ENCODE assay signal across 7 cellular contexts in the genomic region with DNA sequence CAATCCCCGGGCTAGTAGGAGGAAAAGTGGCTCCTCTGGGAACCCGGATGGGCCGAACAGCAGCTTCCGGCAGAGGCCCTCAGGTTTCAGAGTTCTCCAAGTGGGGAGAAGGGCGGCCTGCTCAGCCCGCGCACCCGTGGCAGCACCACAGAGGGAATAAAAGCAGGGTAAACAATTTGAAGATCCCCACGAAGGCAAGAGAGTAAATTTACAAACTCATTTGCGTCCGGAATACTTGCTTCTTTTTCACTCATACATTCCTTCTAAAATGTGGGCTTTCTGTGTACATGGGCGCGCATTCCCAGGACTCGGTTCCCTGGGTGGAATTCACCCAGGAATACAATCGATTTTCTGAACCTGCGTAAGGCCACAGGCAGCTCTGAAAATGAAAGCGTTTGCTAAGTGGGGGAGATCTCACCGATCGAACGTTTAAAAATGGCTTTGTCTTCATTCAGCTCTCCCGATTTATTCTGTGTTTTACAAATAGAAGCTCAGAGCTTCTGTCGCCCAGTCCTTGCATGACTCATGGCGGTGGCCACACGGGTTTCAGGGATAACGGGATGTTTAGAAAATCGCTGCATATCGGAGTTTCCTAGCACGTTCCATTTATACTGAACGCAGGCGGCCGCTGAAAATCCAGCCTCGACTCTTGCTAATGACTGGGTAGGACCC.
DNase-seq lines count a peak whose midpoint lies in the region; ATAC-seq, FAIRE-seq and TF ChIP-seq lines count a peak whose summit lies in the region.

No MANE protein-coding gene starts in this region.

- peaks cover 52% of the 10 kb centered on the region for H3K4me1 ChIP-seq in GM23338 (ENCODE audit: insufficient read depth)
- peaks cover 21% of the 10 kb centered on the region for H3K4me1 ChIP-seq in keratinocyte (ENCODE audit: control insufficient read depth, extremely low read depth, insufficient read depth, low read length)
- peaks cover 26 to 65% (median 55%) of the 10 kb centered on the region in 6 donors for H3K4me1 ChIP-seq in spleen

- intact Hi-C loops in spleen (cut with DNase I; ENCODE audit: low total_unique reads), result no loop called here

- H3K9me3 ChIP-seq in keratinocyte (ENCODE audit: control insufficient read depth, low read depth, low read length) (no peaks in the 10 kb centered on the region), spleen (no peaks in the 10 kb centered on the region)

- H3K27me3 Mint-ChIP-seq in GM23338 (ENCODE audit: insufficient read depth, low read depth, poor library complexity), result peaks cover 100% of the 10 kb centered on the region
- peaks cover 100% of the 10 kb centered on the region for H3K27me3 Mint-ChIP-seq in activated naive CD8-positive, alpha-beta T cell treated with anti-CD3 and anti-CD28 coated beads for 36 hours

- H3K4me1 Mint-ChIP-seq in GM23338, result peaks cover 55% of the 10 kb centered on the region
- peaks cover 36% of the 10 kb centered on the region for H3K4me1 Mint-ChIP-seq in activated naive CD8-positive, alpha-beta T cell treated with anti-CD3 and anti-CD28 coated beads for 36 hours

- H3K9me1 ChIP-seq in keratinocyte (ENCODE audit: control insufficient read depth, extremely low read depth, insufficient read depth, low read length), result no peaks in the 10 kb centered on the region

- H2AFZ ChIP-seq in GM23338 (no peak overlapping the region), keratinocyte (ENCODE audit: control insufficient read depth, low read length) (no peak overlapping the region)

- H3K27me3 ChIP-seq in GM23338 (ENCODE audit: insufficient read depth) (peaks cover 100% of the 10 kb centered on the region), keratinocyte (ENCODE audit: control insufficient read depth, extremely low read depth, insufficient read depth, low read length) (peaks cover 97% of the 10 kb centered on the region), spleen (replicated peaks in 1 of 7) (peaks cover 36 to 100% (median 100%) of the 10 kb centered on the region in 7 donors)

- H4K20me1 ChIP-seq in GM23338 (replicated peaks; ENCODE audit: insufficient read depth), result peaks cover 33% of the 10 kb centered on the region
- H4K20me1 ChIP-seq in keratinocyte (ENCODE audit: control insufficient read depth, extremely low read depth, insufficient read depth, low read length), result peaks cover 5% of the 10 kb centered on the region

- H3F3A ChIP-seq in GM23338 (replicated peaks; ENCODE audit: low read depth), result peaks cover 27% of the 10 kb centered on the region

- TF ChIP-seq CTCF in GM23338 (conservative IDR thresholded peaks at IDR 0.05; ENCODE audit: low read depth in 2 of 2) (no peak), keratinocyte (optimal IDR thresholded peaks at IDR 0.05 in 1 of 3, IDR thresholded peaks at IDR 0.05 in 1 of 3, conservative IDR thresholded peaks at IDR 0.05 in 1 of 3; ENCODE audit: extremely low read depth in 1 of 3, insufficient read depth in 2 of 3, low read length in 3 of 3) (no peak), spleen (IDR thresholded peaks at IDR 0.05 in 8 of 11, conservative IDR thresholded peaks at IDR 0.05 in 3 of 11) (no peak), GM10266 (IDR thresholded peaks at IDR 0.05; ENCODE audit: control insufficient read depth, insufficient read depth, low read depth, missing control alignments) (no peak)

- TF ChIP-seq POLR2A in spleen (IDR thresholded peaks at IDR 0.05), result no peak

- H3K27ac ChIP-seq in GM23338 (ENCODE audit: low read depth) (no peak overlapping the region), keratinocyte (ENCODE audit: control insufficient read depth, insufficient read depth, low read length) (no peak overlapping the region), spleen (no peak overlapping the region)

- no peak for DNase-seq in GM23338 (ENCODE audit: low spot score)
- DNase-seq in activated naive CD8-positive, alpha-beta T cell treated with anti-CD3 and anti-CD28 coated beads for 36 hours, result no peak
- no peak for DNase-seq in keratinocyte (ENCODE audit: low read depth, low spot score)
- DNase-seq in spleen, result no peak
- DNase-seq in GM10266 (ENCODE audit: extremely low spot score), result no peak
- DNase-seq in dedifferentiated amniotic fluid mesenchymal stem cell (ENCODE audit: extremely low spot score), result no peak

- H3K4me2 ChIP-seq in GM23338, result peak overlapping the region; percentile 74
- H3K4me2 ChIP-seq in keratinocyte (ENCODE audit: control insufficient read depth, extremely low read depth, insufficient read depth, low read depth, low read length), result peak overlapping the region; percentile 74

- no peak for ATAC-seq in GM23338
- ATAC-seq in GM18511 (IDR thresholded peaks at IDR 0.05; ENCODE audit: unreplicated experiment), result no peak

- peaks cover 4% of the 10 kb centered on the region; the same call in 1 of the 3 replicates for H3K9me3 Mint-ChIP-seq in GM23338
- H3K9me3 Mint-ChIP-seq in activated naive CD8-positive, alpha-beta T cell treated with anti-CD3 and anti-CD28 coated beads for 36 hours, result no peaks in the 10 kb centered on the region

- H3K79me2 ChIP-seq in GM23338 (replicated peaks; ENCODE audit: insufficient read depth) (no peaks in the 10 kb centered on the region), keratinocyte (ENCODE audit: control insufficient read depth, insufficient read depth, low read length) (no peaks in the 10 kb centered on the region)

- H3K4me3 Mint-ChIP-seq in GM23338, result peak overlapping the region; percentile 56
- H3K4me3 Mint-ChIP-seq in activated naive CD8-positive, alpha-beta T cell treated with anti-CD3 and anti-CD28 coated beads for 36 hours, result peak overlapping the region; percentile 84

- dilution Hi-C loops in keratinocyte (cut with MboI; ENCODE audit: extremely low pct_ligation_motif_present, low sequenced_read_pairs), result no loop called here

- 3 to 7% (median 4%) methylated on average over 29 to 32 of the region's 32 CpGs for WGBS in spleen, 5 donors

- peak overlapping the region; percentile 45 for H3K4me3 ChIP-seq in GM23338
- H3K4me3 ChIP-seq in keratinocyte (ENCODE audit: control insufficient read depth in 2 of 3, extremely low read depth in 1 of 3, insufficient read depth in 2 of 3, low read depth in 1 of 3, low read length in 3 of 3), result peak overlapping the region in 2 of 3 experiments; percentile 35 to 38
- H3K4me3 ChIP-seq in spleen, result peak overlapping the region; percentile 16 to 66 (median 32)

- FAIRE-seq in keratinocyte (lab: Jason Lieb, UNC), result peak; percentile 5

- no peak overlapping the region for H3K9ac ChIP-seq in keratinocyte (ENCODE audit: control insufficient read depth, extremely low read depth, insufficient read depth, low read length)

- H3K36me3 Mint-ChIP-seq in GM23338 (ENCODE audit: low read depth), result no peaks in the 10 kb centered on the region; the same call in 2 of the 3 replicates
- no peaks in the 10 kb centered on the region for H3K36me3 Mint-ChIP-seq in activated naive CD8-positive, alpha-beta T cell treated with anti-CD3 and anti-CD28 coated beads for 36 hours

- H3K36me3 ChIP-seq in GM23338 (ENCODE audit: insufficient read depth) (no peaks in the 10 kb centered on the region; the same call in 1 of the 2 replicates), keratinocyte (ENCODE audit: control insufficient read depth in 2 of 2, extremely low read depth in 1 of 2, insufficient read depth in 2 of 2, low read length in 2 of 2) (no peaks in the 10 kb centered on the region), spleen (no peaks in the 10 kb centered on the region)

- H3K9me2 ChIP-seq in GM23338 (ENCODE audit: insufficient read depth), result no peaks in the 10 kb centered on the region

- no peak overlapping the region for H3K27ac Mint-ChIP-seq in GM23338
- H3K27ac Mint-ChIP-seq in activated naive CD8-positive, alpha-beta T cell treated with anti-CD3 and anti-CD28 coated beads for 36 hours, result no peak overlapping the region

TF ChIP-seq in GM23338, 12 proteins besides CTCF, POLR2A, EP300 and RAD21:
- TF ChIP-seq EZH2 (IDR thresholded peaks at IDR 0.05; ENCODE audit: low read depth, unreplicated experiment) (peak; percentile 74), EZH2phosphoT487 (IDR thresholded peaks at IDR 0.05; ENCODE audit: unreplicated experiment) (no peak)
